In the genomic region with DNA sequence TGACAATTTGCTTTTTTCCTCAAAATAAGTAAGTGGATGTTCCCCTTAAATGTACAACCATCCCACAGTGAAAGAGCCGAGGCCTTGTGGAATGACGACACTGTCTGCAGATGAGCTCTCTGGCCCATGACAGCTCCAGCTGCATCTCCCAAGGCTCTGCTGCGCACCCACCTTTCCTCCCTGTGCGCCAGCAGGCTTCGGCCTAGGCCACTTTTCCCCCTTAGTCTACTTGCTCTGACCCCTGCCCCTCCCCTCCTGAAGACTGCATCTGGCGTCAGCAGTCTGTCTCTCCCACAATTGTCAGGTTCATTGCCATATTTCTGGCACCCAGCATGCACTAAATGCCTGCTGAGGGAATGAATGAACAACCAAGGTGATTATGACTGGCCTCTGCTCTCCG, we compare ENCODE assay signal across 1 cellular context.
TF ChIP-seq lines count a peak whose summit lies in the region.

No MANE protein-coding gene starts in this region.

TF ChIP-seq in GM12878, 131 proteins besides CTCF, POLR2A, EP300 and RAD21:
- no peak for TF ChIP-seq HCFC1 (IDR thresholded peaks at IDR 0.05; ENCODE audit: low read length)
- TF ChIP-seq KAT2A (conservative IDR thresholded peaks at IDR 0.05; ENCODE audit: control insufficient read depth, low read depth, low read length), result no peak
- TF ChIP-seq DPF2 (IDR thresholded peaks at IDR 0.05), result no peak
- TF ChIP-seq, protein P1, sequence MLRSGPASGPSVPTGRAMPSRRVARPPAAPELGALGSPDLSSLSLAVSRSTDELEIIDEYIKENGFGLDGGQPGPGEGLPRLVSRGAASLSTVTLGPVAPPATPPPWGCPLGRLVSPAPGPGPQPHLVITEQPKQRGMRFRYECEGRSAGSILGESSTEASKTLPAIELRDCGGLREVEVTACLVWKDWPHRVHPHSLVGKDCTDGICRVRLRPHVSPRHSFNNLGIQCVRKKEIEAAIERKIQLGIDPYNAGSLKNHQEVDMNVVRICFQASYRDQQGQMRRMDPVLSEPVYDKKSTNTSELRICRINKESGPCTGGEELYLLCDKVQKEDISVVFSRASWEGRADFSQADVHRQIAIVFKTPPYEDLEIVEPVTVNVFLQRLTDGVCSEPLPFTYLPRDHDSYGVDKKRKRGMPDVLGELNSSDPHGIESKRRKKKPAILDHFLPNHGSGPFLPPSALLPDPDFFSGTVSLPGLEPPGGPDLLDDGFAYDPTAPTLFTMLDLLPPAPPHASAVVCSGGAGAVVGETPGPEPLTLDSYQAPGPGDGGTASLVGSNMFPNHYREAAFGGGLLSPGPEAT (IDR thresholded peaks at IDR 0.05; ENCODE audit: low read depth), result no peak
- no peak for TF ChIP-seq SPI1 (IDR thresholded peaks at IDR 0.05; ENCODE audit: borderline replicate concordance, insufficient read depth, low read depth, low read length)
- no peak for TF ChIP-seq NFIC (IDR thresholded peaks at IDR 0.05; ENCODE audit: low read depth, low read length)
- TF ChIP-seq YY1 (IDR thresholded peaks at IDR 0.05; ENCODE audit: low read depth, low read length), result no peak
TF ChIP-seq in GM12878: peak in this region for 0.
